Comparison of ENCODE assay signal across 8 cellular contexts in the genomic region with DNA sequence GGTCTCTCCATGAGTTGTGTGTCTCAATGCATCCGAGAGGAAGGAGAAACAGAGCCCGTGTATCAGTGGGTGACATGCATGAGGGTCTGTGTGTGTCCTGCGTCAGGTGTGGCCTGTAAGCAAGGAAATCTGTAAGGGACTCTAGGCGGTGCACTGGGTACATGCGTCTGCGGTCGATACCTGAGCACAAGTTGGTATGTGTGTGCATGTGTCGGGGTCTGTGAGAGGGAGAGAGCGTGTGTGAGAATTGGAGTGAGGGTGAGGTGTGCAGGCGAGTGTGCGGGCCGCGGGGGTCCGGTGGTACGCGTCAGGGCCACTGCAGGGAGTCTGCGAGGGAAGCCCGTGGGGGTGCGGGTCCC. TPM values are rescaled to one million over a fixed set of nuclear protein-coding genes. Genes with fewer than 3 reads are reported as not detected.
DNase-seq lines count a peak whose midpoint lies in the region; ATAC-seq and TF ChIP-seq lines count a peak whose summit lies in the region.

No MANE protein-coding gene starts in this region.

- H3K4me3 Mint-ChIP-seq in CD4-positive, alpha-beta memory T cell: peak overlapping the region; percentile 79 to 92 (median 82)
- H3K4me3 Mint-ChIP-seq in chondrocyte (ENCODE audit: unreplicated experiment): peak overlapping the region; percentile 45
- H3K4me3 Mint-ChIP-seq in naive B cell: peak overlapping the region; percentile 73 to 92 (median 86)

- no peak for TF ChIP-seq POLR2A in tibial nerve (IDR thresholded peaks at IDR 0.05)

- ATAC-seq in naive B cell (ENCODE audit: low read depth in 2 of 2) (no peak), HG02759 (IDR thresholded peaks at IDR 0.05; ENCODE audit: unreplicated experiment) (no peak)

- TF ChIP-seq CTCF in chondrocyte (IDR thresholded peaks at IDR 0.05): no peak
- TF ChIP-seq CTCF in tibial nerve (IDR thresholded peaks at IDR 0.05): no peak

- peak overlapping the region in 1 of 2 donors; percentile 43 for H3K4me3 ChIP-seq in CD4-positive, alpha-beta memory T cell (ENCODE audit: low read length in 2 of 2)
- H3K4me3 ChIP-seq in tibial nerve (peak overlapping the region in 2 of 4 donors; percentile 48 to 54), MG63 (no peak overlapping the region; the same call in 1 of the 2 replicates)

- H3K4me1 Mint-ChIP-seq in CD4-positive, alpha-beta memory T cell: peaks cover 20 to 39% (median 30%) of the 10 kb centered on the region in 4 donors
- H3K4me1 Mint-ChIP-seq in chondrocyte (ENCODE audit: low read depth) (peaks cover 12% of the 10 kb centered on the region), naive B cell (peaks cover 32 to 45% (median 36%) of the 10 kb centered on the region in 3 donors)

- POLR2A ChIA-PET in CD4-positive, alpha-beta memory T cell (lab: Charles Lee; ENCODE audit: partially characterized antibody): interaction anchor here (0.5 to 28.8 kb wide), 16 partner anchors 9 to 1212 kb away, joined by 3 to 2105 read pairs (median 5); partner anchors contain the start of genes ARL2, EHD1, FAU and MEN1

- H3K27me3 ChIP-seq in CD4-positive, alpha-beta memory T cell (ENCODE audit: insufficient read depth, low read length): no peaks in the 10 kb centered on the region
- H3K27me3 ChIP-seq in tibial nerve (no peaks in the 10 kb centered on the region), MG63 (no peaks in the 10 kb centered on the region)

- CTCF ChIA-PET in CD4-positive, alpha-beta memory T cell (lab: Charles Lee; ENCODE audit: partially characterized antibody): interaction anchor here (0.9 to 29.7 kb wide), 10 partner anchors 19 to 170 kb away, joined by 3 to 1245 read pairs (median 4); partner anchors contain the start of genes ARL2, EHD1, PPP2R5B and RASGRP2

- H3K27ac ChIP-seq in CD4-positive, alpha-beta memory T cell (ENCODE audit: low read depth, low read length): peak overlapping the region; percentile 35
- peak overlapping the region in 1 of 4 donors; percentile 84 for H3K27ac ChIP-seq in tibial nerve

- peaks cover 36% of the 10 kb centered on the region for H3K4me1 ChIP-seq in CD4-positive, alpha-beta memory T cell (ENCODE audit: insufficient read depth, low read length)
- H3K4me1 ChIP-seq in tibial nerve: peaks cover 0 to 25% (median 6%) of the 10 kb centered on the region in 4 donors

- H3K36me3 Mint-ChIP-seq in CD4-positive, alpha-beta memory T cell: peaks cover 0 to 4% of the 10 kb centered on the region in 2 donors
- no peaks in the 10 kb centered on the region for H3K36me3 Mint-ChIP-seq in chondrocyte (ENCODE audit: low read depth)
- peaks cover 0 to 7% of the 10 kb centered on the region in 2 donors for H3K36me3 Mint-ChIP-seq in naive B cell

- intact Hi-C loops in CD4-positive, alpha-beta memory T cell (cut with micrococcal nuclease): loop anchor here (2.0 to 5.0 kb wide), 5 partner anchors 15 to 101 kb away; partner anchors contain the start of genes MAP4K2, MEN1 and SF1

- peak overlapping the region in 5 of 7 donors; percentile 36 to 81 (median 50) for H3K27ac Mint-ChIP-seq in CD4-positive, alpha-beta memory T cell
- H3K27ac Mint-ChIP-seq in chondrocyte (ENCODE audit: unreplicated experiment): no peak overlapping the region
- H3K27ac Mint-ChIP-seq in naive B cell: peak overlapping the region in 4 of 6 donors; percentile 13 to 94 (median 83)

- no peaks in the 10 kb centered on the region for H3K9me3 Mint-ChIP-seq in CD4-positive, alpha-beta memory T cell
- H3K9me3 Mint-ChIP-seq in chondrocyte (ENCODE audit: low read depth) (no peaks in the 10 kb centered on the region), naive B cell (no peaks in the 10 kb centered on the region)

- WGBS in tibial nerve, 2 donors: 46 to 51% methylated on average over 17 to 19 of the region's 19 CpGs

- H3K9me3 ChIP-seq in CD4-positive, alpha-beta memory T cell (ENCODE audit: control insufficient read depth in 1 of 2, low read length in 2 of 2): no peaks in the 10 kb centered on the region
- H3K9me3 ChIP-seq in tibial nerve: no peaks in the 10 kb centered on the region
- no peaks in the 10 kb centered on the region for H3K9me3 ChIP-seq in MG63

- H3K27me3 Mint-ChIP-seq in CD4-positive, alpha-beta memory T cell: no peaks in the 10 kb centered on the region
- H3K27me3 Mint-ChIP-seq in chondrocyte (ENCODE audit: low read depth) (no peaks in the 10 kb centered on the region), naive B cell (no peaks in the 10 kb centered on the region)

- no peak for TF ChIP-seq EP300 in tibial nerve (IDR thresholded peaks at IDR 0.05)

- H3K36me3 ChIP-seq in CD4-positive, alpha-beta memory T cell (ENCODE audit: insufficient read depth, low read length): no peaks in the 10 kb centered on the region
- no peaks in the 10 kb centered on the region for H3K36me3 ChIP-seq in tibial nerve
- no peaks in the 10 kb centered on the region for H3K36me3 ChIP-seq in MG63

- peak in 1 of 5 donors; percentile 50 for DNase-seq in CD4-positive, alpha-beta memory T cell
- DNase-seq in NCI-H146 (lab: John Stamatoyannopoulos, UW) (peak; percentile 52), chondrocyte (ENCODE audit: low spot score) (no peak), naive B cell (no peak), tibial nerve (ENCODE audit: low spot score in 2 of 2) (no peak), MG63 (no peak)
- DNase-seq in stimulated activated CD4-positive, alpha-beta T cell treated with anti-CD3 and anti-CD28 coated beads, Interleukin-1b, Interleukin-23, amount 100 ng/mL, for 48 hours: no peak

RNA-seq across cellular contexts. Expression of gene CDC42BPG, which starts 0.5 kb away (rescaled TPM):
- total RNA-seq in CD4-positive, alpha-beta memory T cell: 1 to 10 TPM; 6.2 to 9.0 TPM
- under 1 TPM in 1 of 2 donors, not detected in 1; 0.62 TPM for polyA plus RNA-seq in CD4-positive, alpha-beta memory T cell
- total RNA-seq in chondrocyte: 0.17 to 0.46 TPM (median 0.35 TPM) in 3 replicates
- under 1 TPM in 4 of 6 donors, not detected in 2; 0.17 to 0.57 (median 0.33) TPM for polyA plus RNA-seq in naive B cell (ENCODE audit: low read depth in 6 of 6)
- under 1 TPM in 3 of 4 donors, not detected in 1; under 0.01 to 0.30 (median 0.21) TPM for total RNA-seq in tibial nerve
- total RNA-seq in MG63 (2014; rRNA removed; shearing (Covaris generic); ENCODE audit: low replicate concordance): 0.07 and 0.36 TPM in 2 replicates

RNA-seq across cellular contexts. Expression of gene MEN1, which starts 33.6 kb away (rescaled TPM):
- 10 to 100 TPM; 41.3 to 42.7 TPM for total RNA-seq in CD4-positive, alpha-beta memory T cell
- polyA plus RNA-seq in CD4-positive, alpha-beta memory T cell: 10 to 100 TPM; 22.4 to 42.1 TPM
- total RNA-seq in chondrocyte (19.5 to 26.4 TPM (median 20.4 TPM) in 3 replicates), tibial nerve (10 to 100 TPM; 15.3 to 30.9 (median 19.7) TPM)
- polyA plus RNA-seq in naive B cell (ENCODE audit: low read depth in 6 of 6): 10 to 100 TPM; 12.3 to 49.5 (median 27.4) TPM
- total RNA-seq in MG63 (2014; rRNA removed; shearing (Covaris generic); ENCODE audit: low replicate concordance): 9.2 and 13.3 TPM in 2 replicates

RNA-seq across cellular contexts. Expression of gene EHD1, which starts 34.5 kb away (rescaled TPM):
- total RNA-seq in CD4-positive, alpha-beta memory T cell: 100 to 1,000 TPM; 268 to 279 TPM
- polyA plus RNA-seq in CD4-positive, alpha-beta memory T cell: 100 to 1,000 TPM; 125 to 200 TPM
- total RNA-seq in chondrocyte: 78.9 to 129 TPM (median 111 TPM) in 3 replicates
- 100 to 1,000 TPM in 2 of 6 donors, 10 to 100 TPM in 4; 65.3 to 119 (median 90.7) TPM for polyA plus RNA-seq in naive B cell (ENCODE audit: low read depth in 6 of 6)
- 10 to 100 TPM; 35.2 to 93.9 (median 42.6) TPM for total RNA-seq in tibial nerve
- 62.9 and 64.8 TPM in 2 replicates for total RNA-seq in MG63 (2014; rRNA removed; shearing (Covaris generic); ENCODE audit: low replicate concordance)

RNA-seq across cellular contexts. Expression of gene MAP4K2, which starts 40.9 kb away (rescaled TPM):
- total RNA-seq in CD4-positive, alpha-beta memory T cell: 100 to 1,000 TPM; 122 to 128 TPM
- 10 to 100 TPM; 32.3 to 57.2 TPM for polyA plus RNA-seq in CD4-positive, alpha-beta memory T cell
- 11.3 to 17.8 TPM (median 13.4 TPM) in 3 replicates for total RNA-seq in chondrocyte
- polyA plus RNA-seq in naive B cell (ENCODE audit: low read depth in 6 of 6): 10 to 100 TPM; 29.8 to 65.0 (median 39.7) TPM
- 10 to 100 TPM; 10.6 to 22.2 (median 13.5) TPM for total RNA-seq in tibial nerve
- 6.2 and 14.8 TPM in 2 replicates for total RNA-seq in MG63 (2014; rRNA removed; shearing (Covaris generic); ENCODE audit: low replicate concordance)
